ENCODE assay signal across 26 cellular contexts in the genomic region with DNA sequence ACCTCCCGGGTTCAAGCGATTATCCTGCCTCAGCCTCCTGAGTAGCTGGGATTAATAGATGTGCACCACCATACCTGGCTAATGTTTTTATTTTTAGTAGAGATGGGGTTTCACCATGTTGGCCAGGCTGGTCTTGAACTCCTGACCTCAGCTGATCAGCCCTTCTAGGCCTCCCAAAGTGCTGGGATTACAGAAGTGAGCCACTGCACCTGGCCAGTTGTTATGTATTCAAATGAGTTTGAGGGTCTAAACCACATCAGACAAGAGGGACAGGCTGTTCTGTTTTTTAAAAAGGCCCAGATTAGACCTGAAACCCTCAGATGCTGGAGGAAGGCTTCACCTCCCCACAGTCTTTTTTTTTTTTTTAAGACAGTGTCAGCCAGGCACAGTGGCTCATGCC. TPM values are rescaled to one million over a fixed set of nuclear protein-coding genes. Genes with fewer than 3 reads are reported as not detected.
A peak's percentile ranks its signal among the peaks of the same experiment; 100 is the strongest.
DNase-seq lines count a peak whose midpoint lies in the region; ATAC-seq, FAIRE-seq and TF ChIP-seq lines count a peak whose summit lies in the region.
"Had no signal": no experiment of that assay in that cellular context is flagged by ENCODE, and none has a peak within 500 bp of the region (broad histone marks: within the 10 kb centered on the region; RNA-seq: fewer than 3 reads in every experiment).

No MANE protein-coding gene starts in this region.

- no peak overlapping the region for H3K4me3 ChIP-seq in GM12878
- H3K4me3 ChIP-seq: colonic mucosa, esophagus muscularis mucosa, left ventricle myocardium inferior, mucosa of descending colon, sigmoid colon, suprapubic skin had no signal

- intact Hi-C loops in GM12878 (cut with micrococcal nuclease; ENCODE audit: unreplicated experiment): loop anchor here (10.0 kb wide), 1 partner anchor 147 kb away; no protein-coding TSS in a partner anchor

- DNase-seq in GM10266 (ENCODE audit: extremely low spot score) (peak; percentile 83), GM12878 (ENCODE audit: low read depth, low spot score) (peak; percentile 63), NCI-H146 (lab: John Stamatoyannopoulos, UW) (no peak), HuH-7 (ENCODE audit: low spot score) (no peak), DMS153 (lab: John Stamatoyannopoulos, UW) (no peak)
- DNase-seq: activated CD4-positive, CD25-positive, alpha-beta regulatory T cell treated with anti-CD3 and anti-CD28 coated beads, Interleukin-2, amount 50 U/mL, for 72 hours; activated naive CD4-positive, alpha-beta T cell treated with Interleukin-2 at 50 U/mL for 16 hours; activated T-cell treated with anti-CD3 and anti-CD28 coated beads, Interleukin-2, amount 50 U/mL, for 4 hours; C1 segment of cervical spinal cord; colonic mucosa; effector memory CD8-positive, alpha-beta T cell; H7; hippocampal formation; left ventricle myocardium inferior; mucosa of descending colon; NCI-H1417; NCI-H510A; Right ventricle myocardium superior; sigmoid colon had no signal

- WGBS in GM12878 (ENCODE audit: insufficient coverage, insufficient replicate concordance, low lambda C conversion rate, missing lambda C conversion rate): 81% methylated on average over 2 of the region's 2 CpGs

- TF ChIP-seq EP300 in GM12878 (IDR thresholded peaks at IDR 0.05; ENCODE audit: borderline replicate concordance in 1 of 2, control insufficient read depth in 1 of 2, low read depth in 2 of 2, low read length in 2 of 2): peak in 1 of 2 experiments; percentile 30; a peak in 1 of 4 replicates

- POLR2A ChIA-PET in GM12878 (lab: Charles Lee): interaction anchor here (0.5 to 0.7 kb wide), 4 partner anchors 116 to 342 kb away, joined by 3 to 6 read pairs (median 3); no protein-coding TSS in a partner anchor

- H3K4me2 ChIP-seq in GM12878 (ENCODE audit: control insufficient read depth, insufficient read depth): peak overlapping the region; percentile 44; the same call in 1 of the 2 replicates

- RAD21 ChIA-PET in GM12878 (lab: Charles Lee; ENCODE audit: unreplicated experiment): interaction anchor here (0.7 to 1.2 kb wide), 3 partner anchors 10 to 1143 kb away, joined by 3 to 4 read pairs (median 3); no protein-coding TSS in a partner anchor

- no peak for TF ChIP-seq CTCF in GM10266 (IDR thresholded peaks at IDR 0.05; ENCODE audit: control insufficient read depth, insufficient read depth, low read depth, missing control alignments)
- TF ChIP-seq CTCF in GM12878 (IDR thresholded peaks at IDR 0.05 in 2 of 3, conservative IDR thresholded peaks at IDR 0.05 in 1 of 3; ENCODE audit: control insufficient read depth in 2 of 3, extremely low read depth in 1 of 3, insufficient read depth in 1 of 3, low read depth in 3 of 3, low read length in 3 of 3): no peak

- no peak overlapping the region for H2AFZ ChIP-seq in GM12878 (ENCODE audit: control insufficient read depth, low read depth, low read length)

- in situ Hi-C loops in GM12878 (cut with MboI): no loop called here

- CTCF ChIA-PET in GM12878 (lab: Yijun Ruan, JAX): interaction anchor here (0.7 kb wide), 1 partner anchor 122 kb away, joined by 3 read pairs; no protein-coding TSS in a partner anchor

- H3K9me3 ChIP-seq in GM12878 (replicated peaks; ENCODE audit: control insufficient read depth, insufficient read depth, low read length): no peaks in the 10 kb centered on the region; the same call in 2 of the 3 replicates
- H3K9me3 ChIP-seq: colonic mucosa, esophagus muscularis mucosa, left ventricle myocardium inferior, mucosa of descending colon, sigmoid colon, suprapubic skin had no signal

- no peak for TF ChIP-seq POLR2A in GM12878 (IDR thresholded peaks at IDR 0.05; ENCODE audit: low read depth, low read length)

- peak; percentile 69 for FAIRE-seq in GM12878 (lab: Jason Lieb, UNC)
- FAIRE-seq: frontal cortex, urothelium cell line had no signal

- ATAC-seq in GM19351 (IDR thresholded peaks at IDR 0.05; ENCODE audit: unreplicated experiment): peak; percentile 41
- ATAC-seq in HG03280 (IDR thresholded peaks at IDR 0.05; ENCODE audit: unreplicated experiment): peak; percentile 30
- ATAC-seq in GM12878: peak; percentile 19
- ATAC-seq in GM21576 (IDR thresholded peaks at IDR 0.05; ENCODE audit: unreplicated experiment): no peak
- ATAC-seq: activated T-cell treated with anti-CD3 and anti-CD28 coated beads, Interleukin-2, amount 50 U/mL, for 4 hours; effector memory CD8-positive, alpha-beta T cell; mucosa of descending colon had no signal

- TF ChIP-seq RAD21 in GM12878 (IDR thresholded peaks at IDR 0.05; ENCODE audit: insufficient read depth, low read depth, low read length): no peak

- no peaks in the 10 kb centered on the region for H3K36me3 ChIP-seq in GM12878 (ENCODE audit: control insufficient read depth in 2 of 2, insufficient read depth in 2 of 2, low read length in 1 of 2)
- H3K36me3 ChIP-seq: colonic mucosa, esophagus muscularis mucosa, left ventricle myocardium inferior, sigmoid colon, suprapubic skin had no signal

- no TSS peak for BruUV-seq in GM12878 (replicated peaks; lab: Mats Ljungman, UMichigan)

- no peaks in the 10 kb centered on the region for H3K79me2 ChIP-seq in GM12878 (ENCODE audit: control insufficient read depth, insufficient read depth, low read length)

- H3K27me3 ChIP-seq in GM12878 (replicated peaks in 1 of 2; ENCODE audit: control insufficient read depth in 2 of 2, insufficient read depth in 2 of 2, low read length in 1 of 2): no peaks in the 10 kb centered on the region
- H3K27me3 ChIP-seq: colonic mucosa, esophagus muscularis mucosa, sigmoid colon, suprapubic skin had no signal

- H3K4me1 ChIP-seq in GM12878 (ENCODE audit: control insufficient read depth, insufficient read depth, low read length): peaks cover 37% of the 10 kb centered on the region
- H3K4me1 ChIP-seq: colonic mucosa had no signal

- H3K9ac ChIP-seq in GM12878 (ENCODE audit: control insufficient read depth, insufficient read depth, low read length): no peak overlapping the region

- SMC1A ChIA-PET in GM12878 (lab: Charles Lee; ENCODE audit: uncharacterized antibody, unreplicated experiment): no interaction called here

- H3K27ac ChIP-seq in GM12878 (ENCODE audit: control insufficient read depth, insufficient read depth): peak overlapping the region; percentile 46; the same call in 1 of the 2 replicates
- H3K27ac ChIP-seq: colonic mucosa, esophagus muscularis mucosa, left ventricle myocardium inferior, sigmoid colon, suprapubic skin had no signal

- H4K20me1 ChIP-seq in GM12878 (ENCODE audit: control insufficient read depth, insufficient read depth): no peaks in the 10 kb centered on the region

RNA-seq across cellular contexts. Expression of gene SPAG4, which starts 4.1 kb away (rescaled TPM):
- 7.6 and 10.3 TPM in 2 replicates for total RNA-seq in GM12878 (2013; cell fraction: nucleolus; rRNA removed)
- total RNA-seq in GM12878 (2014; rRNA removed) (3.1 and 3.5 TPM in 2 replicates), GM12878 (2014; rRNA removed; fragmentation: Illumina TruSeq; extraction: Trizol) (2.0 and 2.1 TPM in 2 replicates), GM12878 (2021) (4.1 and 5.5 TPM in 2 replicates)
- polyA plus RNA-seq in GM12878 (2011; ENCODE audit: low read depth): 5.1 TPM
- polyA plus RNA-seq in GM12878 (2011; rRNA removed) (7.4 and 12.5 TPM in 2 replicates), GM12878 (2014; fragmentation: Illumina TruSeq; extraction: Trizol) (0.27 and 0.90 TPM in 2 replicates), GM12878 (2014; fragmentation: Nextera tagmentation; extraction: Ambion mirVana) (1 to 10 TPM; 1.6 to 2.4 TPM), GM12878 (2014; rRNA removed) (2.4 and 3.7 TPM in 2 replicates), GM12878 (2016; fragmentation: Nextera tagmentation; extraction: Ambion mirVana) (1 to 10 TPM; 1.6 to 3.5 TPM)
- polyA plus RNA-seq in GM12878 (2011; cell fraction: cytosol; rRNA removed): 22.9 and 24.4 TPM in 2 replicates
- 36.0 and 72.8 TPM in 2 replicates for polyA plus RNA-seq in GM12878 (2011; cell fraction: nucleus; rRNA removed)
- polyA plus RNA-seq in GM12878 (2012): 18.6 and 21.8 TPM in 2 replicates
- polyA minus RNA-seq in GM12878 (2011; rRNA and poly(A)+ RNA removed): 5.4 and 11.1 TPM in 2 replicates
- polyA minus RNA-seq in GM12878 (2011; cell fraction: cytosol; rRNA and poly(A)+ RNA removed): 4.5 and 7.2 TPM in 2 replicates
- 5.3 and 6.0 TPM in 2 replicates for polyA minus RNA-seq in GM12878 (2011; cell fraction: nucleus; rRNA and poly(A)+ RNA removed)

RNA-seq across cellular contexts. Expression of gene CPNE1, which starts 53.2 kb away (rescaled TPM):
- 116 and 119 TPM in 2 replicates for total RNA-seq in GM12878 (2013; cell fraction: nucleolus; rRNA removed)
- total RNA-seq in GM12878 (2014; rRNA removed): 185 and 191 TPM in 2 replicates
- 75.7 and 84.9 TPM in 2 replicates for total RNA-seq in GM12878 (2014; rRNA removed; fragmentation: Illumina TruSeq; extraction: Trizol)
- 209 and 214 TPM in 2 replicates for total RNA-seq in GM12878 (2021)
- polyA plus RNA-seq in GM12878 (2011; ENCODE audit: low read depth): 241 TPM
- polyA plus RNA-seq in GM12878 (2011; rRNA removed): 90.0 and 125 TPM in 2 replicates
- polyA plus RNA-seq in GM12878 (2011; cell fraction: cytosol; rRNA removed): 216 and 299 TPM in 2 replicates
- polyA plus RNA-seq in GM12878 (2011; cell fraction: nucleus; rRNA removed): 406 and 469 TPM in 2 replicates
- polyA plus RNA-seq in GM12878 (2012): 202 and 220 TPM in 2 replicates
- polyA plus RNA-seq in GM12878 (2014; fragmentation: Illumina TruSeq; extraction: Trizol): 96.9 and 136 TPM in 2 replicates
- 100 to 1,000 TPM in 1 of 2 experiments, 10 to 100 TPM in 1; 85.7 to 127 TPM for polyA plus RNA-seq in GM12878 (2014; fragmentation: Nextera tagmentation; extraction: Ambion mirVana)
- 155 and 157 TPM in 2 replicates for polyA plus RNA-seq in GM12878 (2014; rRNA removed)
- polyA plus RNA-seq in GM12878 (2016; fragmentation: Nextera tagmentation; extraction: Ambion mirVana): 100 to 1,000 TPM; 165 to 184 TPM
- polyA minus RNA-seq in GM12878 (2011; rRNA and poly(A)+ RNA removed): 126 TPM in 2 replicates
- 71.8 and 78.3 TPM in 2 replicates for polyA minus RNA-seq in GM12878 (2011; cell fraction: cytosol; rRNA and poly(A)+ RNA removed)
- polyA minus RNA-seq in GM12878 (2011; cell fraction: nucleus; rRNA and poly(A)+ RNA removed): 91.3 and 138 TPM in 2 replicates

RNA-seq across cellular contexts. Expression of gene RBM12, which starts 53.2 kb away (rescaled TPM):
- total RNA-seq in GM12878 (2013; cell fraction: nucleolus; rRNA removed): 119 and 124 TPM in 2 replicates
- 42.4 and 51.4 TPM in 2 replicates for total RNA-seq in GM12878 (2014; rRNA removed)
- total RNA-seq in GM12878 (2014; rRNA removed; fragmentation: Illumina TruSeq; extraction: Trizol): 61.5 and 68.4 TPM in 2 replicates
- total RNA-seq in GM12878 (2021): 119 and 126 TPM in 2 replicates
- 24.1 TPM for polyA plus RNA-seq in GM12878 (2011; ENCODE audit: low read depth)
- 142 and 153 TPM in 2 replicates for polyA plus RNA-seq in GM12878 (2011; rRNA removed)
- polyA plus RNA-seq in GM12878 (2011; cell fraction: cytosol; rRNA removed): 123 and 124 TPM in 2 replicates
- polyA plus RNA-seq in GM12878 (2011; cell fraction: nucleus; rRNA removed): 91.3 and 119 TPM in 2 replicates
- polyA plus RNA-seq in GM12878 (2012): 34.4 and 39.2 TPM in 2 replicates
- polyA plus RNA-seq in GM12878 (2014; fragmentation: Illumina TruSeq; extraction: Trizol): 136 and 144 TPM in 2 replicates
- polyA plus RNA-seq in GM12878 (2014; fragmentation: Nextera tagmentation; extraction: Ambion mirVana): 10 to 100 TPM in 1 of 2 experiments, 1 to 10 TPM in 1; 4.7 to 11.4 TPM
- 61.5 and 70.9 TPM in 2 replicates for polyA plus RNA-seq in GM12878 (2014; rRNA removed)
- 10 to 100 TPM; 46.6 to 48.6 TPM for polyA plus RNA-seq in GM12878 (2016; fragmentation: Nextera tagmentation; extraction: Ambion mirVana)
- 217 and 230 TPM in 2 replicates for polyA minus RNA-seq in GM12878 (2011; rRNA and poly(A)+ RNA removed)
- 22.3 and 47.3 TPM in 2 replicates for polyA minus RNA-seq in GM12878 (2011; cell fraction: cytosol; rRNA and poly(A)+ RNA removed)
- 25.1 and 56.5 TPM in 2 replicates for polyA minus RNA-seq in GM12878 (2011; cell fraction: nucleus; rRNA and poly(A)+ RNA removed)

Comparison
In these comparisons a context has a peak if more than half of its experiments do, and no peak if none do; other contexts are left out.
1. DNase-seq: peak in GM10266 (single experiment) and GM12878 (single experiment); none in NCI-H146 (single experiment), HuH-7 (single experiment) and DMS153 (single experiment).